Comparison of ENCODE assay signal across 19 cellular contexts in the genomic region with DNA sequence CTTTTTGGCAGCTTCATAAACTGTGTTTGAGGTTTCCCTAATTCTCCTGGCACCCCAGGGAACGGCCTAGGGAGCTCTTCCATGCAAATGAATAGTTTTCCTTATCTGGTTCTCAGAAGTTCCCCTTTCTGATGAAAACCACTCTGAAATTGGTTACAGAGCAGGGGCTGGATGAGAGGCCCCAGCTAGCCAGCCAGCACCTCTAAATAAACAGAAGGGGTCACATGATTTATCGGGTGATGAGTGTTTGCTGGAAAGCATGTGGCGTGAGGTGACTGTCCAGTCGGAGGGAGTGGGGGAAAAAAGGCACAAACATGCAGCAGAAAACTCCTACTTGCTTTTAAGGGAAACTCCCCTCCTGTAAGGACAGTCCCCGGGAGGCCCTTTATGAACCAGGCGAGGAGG.
A peak's percentile ranks its signal among the peaks of the same experiment; 100 is the strongest.
DNase-seq lines count a peak whose midpoint lies in the region; ATAC-seq, FAIRE-seq and TF ChIP-seq lines count a peak whose summit lies in the region.
"Had no signal": no experiment of that assay in that cellular context is flagged by ENCODE, and none has a peak within 500 bp of the region (broad histone marks: within the 10 kb centered on the region; RNA-seq: fewer than 3 reads in every experiment).

No MANE protein-coding gene starts in this region.

- no peaks in the 10 kb centered on the region for H3K27me3 ChIP-seq in BLaER1
- no peaks in the 10 kb centered on the region for H3K27me3 ChIP-seq in naive thymus-derived CD4-positive, alpha-beta T cell (ENCODE audit: control insufficient read depth in 2 of 2, insufficient read depth in 2 of 2, low read length in 2 of 2)

- CTCF ChIA-PET in naive thymus-derived CD4-positive, alpha-beta T cell (lab: Charles Lee), result interaction anchor here (0.6 kb wide), 1 partner anchor 17 kb away, joined by 3 read pairs; no protein-coding TSS in a partner anchor

- H3K9ac ChIP-seq in BLaER1, result no peak overlapping the region

- H3K27ac Mint-ChIP-seq in naive thymus-derived CD4-positive, alpha-beta T cell, result no peak overlapping the region
- no peak overlapping the region for H3K27ac Mint-ChIP-seq in stimulated activated effector memory CD8-positive, alpha-beta T cell treated with anti-CD3 and anti-CD28 coated beads, Interleukin-12 subunit alpha, Interleukin-12 subunit beta, amount 100 ng/mL, for 72 hours
- H3K27ac Mint-ChIP-seq: activated CD8-positive, alpha-beta memory T cell treated with anti-CD3 and anti-CD28 coated beads, Interleukin-2, amount 10 ng/mL, durations not matched to agents 7 days and 5 days had no signal

- peaks cover 25% of the 10 kb centered on the region for H3K4me1 ChIP-seq in BLaER1
- H3K4me1 ChIP-seq in naive thymus-derived CD4-positive, alpha-beta T cell (ENCODE audit: control insufficient read depth in 2 of 2, insufficient read depth in 2 of 2, low read length in 2 of 2), result peaks cover 0 to 29% of the 10 kb centered on the region in 2 donors

- no peak overlapping the region for H3K27ac ChIP-seq in BLaER1
- H3K27ac ChIP-seq in naive thymus-derived CD4-positive, alpha-beta T cell (ENCODE audit: low read depth, low read length), result no peak overlapping the region

- peak overlapping the region; percentile 10; the same call in 1 of the 2 replicates for H3K4me2 ChIP-seq in BLaER1

- H3K9me3 Mint-ChIP-seq in naive thymus-derived CD4-positive, alpha-beta T cell, result no peaks in the 10 kb centered on the region
- H3K9me3 Mint-ChIP-seq in stimulated activated effector memory CD8-positive, alpha-beta T cell treated with anti-CD3 and anti-CD28 coated beads, Interleukin-12 subunit alpha, Interleukin-12 subunit beta, amount 100 ng/mL, for 72 hours, result no peaks in the 10 kb centered on the region

- peak; percentile 26 for ATAC-seq in naive thymus-derived CD4-positive, alpha-beta T cell
- ATAC-seq in stimulated activated effector memory CD8-positive, alpha-beta T cell treated with anti-CD3 and anti-CD28 coated beads, Interleukin-12 subunit alpha, Interleukin-12 subunit beta, amount 100 ng/mL, for 72 hours, result no peak
- no peak for ATAC-seq in omental fat pad (ENCODE audit: low FRiP score)
- ATAC-seq: activated CD8-positive, alpha-beta memory T cell treated with anti-CD3 and anti-CD28 coated beads, Interleukin-2, amount 10 ng/mL, durations not matched to agents 7 days and 5 days; SK-N-SH treated with all-trans-retinoic acid at 6 μM for 48 hours had no signal

- intact Hi-C loops in naive thymus-derived CD4-positive, alpha-beta T cell (cut with micrococcal nuclease), result loop anchor here in 1 of 2 donors (5.0 kb wide), 1 partner anchor 38 kb away; no protein-coding TSS in a partner anchor

- H3K9me3 ChIP-seq in BLaER1, result peaks cover 44% of the 10 kb centered on the region
- no peaks in the 10 kb centered on the region for H3K9me3 ChIP-seq in naive thymus-derived CD4-positive, alpha-beta T cell (ENCODE audit: control insufficient read depth in 2 of 3, low read length in 3 of 3)

- H3K36me3 ChIP-seq in BLaER1, result no peaks in the 10 kb centered on the region
- no peaks in the 10 kb centered on the region for H3K36me3 ChIP-seq in naive thymus-derived CD4-positive, alpha-beta T cell (ENCODE audit: control insufficient read depth in 2 of 3, insufficient read depth in 3 of 3, low read length in 3 of 3)

- TF ChIP-seq POLR2A in GM12892 (IDR thresholded peaks at IDR 0.05; ENCODE audit: low read depth, low read length), result no peak

- H3K4me1 Mint-ChIP-seq in naive thymus-derived CD4-positive, alpha-beta T cell, result peaks cover 22 to 46% (median 40%) of the 10 kb centered on the region in 7 donors
- H3K4me1 Mint-ChIP-seq in stimulated activated effector memory CD8-positive, alpha-beta T cell treated with anti-CD3 and anti-CD28 coated beads, Interleukin-12 subunit alpha, Interleukin-12 subunit beta, amount 100 ng/mL, for 72 hours, result no peaks in the 10 kb centered on the region

- no peak overlapping the region for H3K4me3 Mint-ChIP-seq in naive thymus-derived CD4-positive, alpha-beta T cell
- no peak overlapping the region for H3K4me3 Mint-ChIP-seq in stimulated activated effector memory CD8-positive, alpha-beta T cell treated with anti-CD3 and anti-CD28 coated beads, Interleukin-12 subunit alpha, Interleukin-12 subunit beta, amount 100 ng/mL, for 72 hours
- H3K4me3 Mint-ChIP-seq: activated CD8-positive, alpha-beta memory T cell treated with anti-CD3 and anti-CD28 coated beads, Interleukin-2, amount 10 ng/mL, durations not matched to agents 7 days and 5 days had no signal

- H3K4me3 ChIP-seq in BLaER1 (no peak overlapping the region), fibroblast of mammary gland (ENCODE audit: control insufficient read depth, low read depth, low read length) (no peak overlapping the region)
- H3K4me3 ChIP-seq in naive thymus-derived CD4-positive, alpha-beta T cell (ENCODE audit: low read length), result no peak overlapping the region

- peaks cover 0 to 8% (median 0%) of the 10 kb centered on the region in 5 donors for H3K27me3 Mint-ChIP-seq in naive thymus-derived CD4-positive, alpha-beta T cell

- no peak for FAIRE-seq in GM12892 (lab: Jason Lieb, UNC)
- FAIRE-seq: urothelium cell line had no signal

- DNase-seq in MV-4-11 (lab: John Stamatoyannopoulos, UW), result peak; percentile 64
- DNase-seq in fibroblast of mammary gland (ENCODE audit: low read depth), result peak; percentile 37
- DNase-seq in naive thymus-derived CD4-positive, alpha-beta T cell, result no peak
- DNase-seq in stimulated activated effector memory CD8-positive, alpha-beta T cell treated with anti-CD3 and anti-CD28 coated beads, Interleukin-12 subunit alpha, Interleukin-12 subunit beta, amount 100 ng/mL, for 72 hours (ENCODE audit: low spot score in 2 of 2), result no peak
- DNase-seq in GM12892 (ENCODE audit: insufficient read length), result no peak
- DNase-seq in NCI-H2107 treated with DMSO at 0.1 percent for 48 hours (lab: John Stamatoyannopoulos, UW; ENCODE audit: unreplicated experiment), result no peak
- DNase-seq in omental fat pad (ENCODE audit: low spot score), result no peak
- DNase-seq: activated CD8-positive, alpha-beta memory T cell treated with anti-CD3 and anti-CD28 coated beads, Interleukin-2, amount 10 ng/mL, durations not matched to agents 7 days and 5 days; activated naive CD4-positive, alpha-beta T cell; AML-193; DMS53; hypothalamus; NCI-H1417; NCI-H2227 treated with DMSO at 0.1 percent for 48 hours; stimulated activated CD4-positive, alpha-beta T cell treated with anti-CD3 and anti-CD28 coated beads, Interleukin-2, amount 100 ng/mL, for 48 hours; stimulated activated CD8-positive, alpha-beta memory T cell treated with anti-CD3 and anti-CD28 coated beads, Interleukin-4, amount 100 ng/mL, for 48 hours had no signal

- H3K36me3 Mint-ChIP-seq in naive thymus-derived CD4-positive, alpha-beta T cell, result peaks cover 0 to 2% (median 0%) of the 10 kb centered on the region in 5 donors
- H3K36me3 Mint-ChIP-seq in stimulated activated effector memory CD8-positive, alpha-beta T cell treated with anti-CD3 and anti-CD28 coated beads, Interleukin-12 subunit alpha, Interleukin-12 subunit beta, amount 100 ng/mL, for 72 hours, result no peaks in the 10 kb centered on the region
- H3K36me3 Mint-ChIP-seq: activated CD8-positive, alpha-beta memory T cell treated with anti-CD3 and anti-CD28 coated beads, Interleukin-2, amount 10 ng/mL, durations not matched to agents 7 days and 5 days had no signal

- POLR2A ChIA-PET in naive thymus-derived CD4-positive, alpha-beta T cell (lab: Charles Lee), result no interaction called here

- no peak for TF ChIP-seq CTCF in fibroblast of mammary gland (conservative IDR thresholded peaks at IDR 0.05; ENCODE audit: control insufficient read depth, insufficient read depth, low read depth, low read length)
- TF ChIP-seq CTCF in omental fat pad (IDR thresholded peaks at IDR 0.05), result no peak

- H4K20me1 ChIP-seq in BLaER1, result no peaks in the 10 kb centered on the region

Comparison
In these comparisons a context has a peak if more than half of its experiments do, and no peak if none do; other contexts are left out.
1. DNase-seq: peak in MV-4-11 (single experiment) and fibroblast of mammary gland (single experiment); none in naive thymus-derived CD4-positive, alpha-beta T cell (0 of 9), stimulated activated effector memory CD8-positive, alpha-beta T cell treated with anti-CD3 and anti-CD28 coated beads, Interleukin-12 subunit alpha, Interleukin-12 subunit beta, amount 100 ng/mL, for 72 hours (0 of 2), GM12892 (single experiment), NCI-H2107 treated with DMSO at 0.1 percent for 48 hours (single experiment) and omental fat pad (single experiment).